ENCODE assay signal across 9 cellular contexts in genomic region chr2:217289909-217290283, GRCh38.
A peak's percentile ranks its signal among the peaks of the same experiment; 100 is the strongest.
DNase-seq lines count a peak whose midpoint lies in the region; ATAC-seq and TF ChIP-seq lines count a peak whose summit lies in the region.
"Had no signal": no experiment of that assay in that cellular context is flagged by ENCODE, and none has a peak within 500 bp of the region (broad histone marks: within the 10 kb centered on the region; RNA-seq: fewer than 3 reads in every experiment).

No MANE protein-coding gene starts in this region.

- intact Hi-C loops in Right ventricle myocardium inferior (cut with DNase I), result loop anchor here (5.0 kb wide), 1 partner anchor 142 kb away; no protein-coding TSS in a partner anchor
- intact Hi-C loops in cardiac septum (cut with DNase I), result loop anchor here (5.0 kb wide), 1 partner anchor 37 kb away; no protein-coding TSS in a partner anchor

- H3K36me3 ChIP-seq in right atrium auricular region, result no peaks in the 10 kb centered on the region
- no peaks in the 10 kb centered on the region for H3K36me3 ChIP-seq in tibial nerve

- H3K27me3 ChIP-seq in right atrium auricular region (no peaks in the 10 kb centered on the region), tibial nerve (no peaks in the 10 kb centered on the region)

- 48 to 51% methylated on average over 2 of the region's 2 CpGs for WGBS in tibial nerve, 2 donors

- no peak for TF ChIP-seq EP300 in tibial nerve (IDR thresholded peaks at IDR 0.05)

- DNase-seq in Right ventricle myocardium inferior (ENCODE audit: missing footprints) (no peak), cardiac septum (ENCODE audit: low spot score) (no peak), SHP77 treated with DMSO at 0.1 percent for 48 hours (lab: John Stamatoyannopoulos, UW) (peak; percentile 81), right atrium auricular region (ENCODE audit: low spot score) (no peak), tibial nerve (ENCODE audit: low spot score in 2 of 2) (no peak), NAMALWA (ENCODE audit: low spot score) (no peak)
- DNase-seq: Kasumi-1 had no signal

- H3K9me3 ChIP-seq in right atrium auricular region, result no peaks in the 10 kb centered on the region
- H3K9me3 ChIP-seq in tibial nerve, result no peaks in the 10 kb centered on the region

- H3K4me3 ChIP-seq in right atrium auricular region (no peak overlapping the region), tibial nerve (no peak overlapping the region)

- H3K4me1 ChIP-seq in right atrium auricular region (peaks cover 0 to 8% of the 10 kb centered on the region in 2 donors), tibial nerve (peaks cover 0 to 15% (median 2%) of the 10 kb centered on the region in 4 donors)

- no peak for TF ChIP-seq POLR2A in tibial nerve (IDR thresholded peaks at IDR 0.05)

- TF ChIP-seq CTCF in right atrium auricular region (IDR thresholded peaks at IDR 0.05), result no peak
- TF ChIP-seq CTCF in tibial nerve (IDR thresholded peaks at IDR 0.05), result no peak

- H3K27ac ChIP-seq in right atrium auricular region, result peak overlapping the region; percentile 15 to 20
- no peak overlapping the region for H3K27ac ChIP-seq in tibial nerve

- ATAC-seq in Right ventricle myocardium inferior, result peak; percentile 83
- ATAC-seq in GM18502 (IDR thresholded peaks at IDR 0.05; ENCODE audit: poor library complexity, unreplicated experiment), result no peak
- no peak for ATAC-seq in GM21619 (IDR thresholded peaks at IDR 0.05; ENCODE audit: unreplicated experiment)

Comparison
In these comparisons a context has a peak if more than half of its experiments do, and no peak if none do; other contexts are left out.
1. H3K27ac ChIP-seq: peak in right atrium auricular region (2 of 2); none in tibial nerve (0 of 4).